8 cellular contexts compared by ENCODE assay signal in genomic region chr7:142384508-142384922, GRCh38.
A peak's percentile ranks its signal among the peaks of the same experiment; 100 is the strongest.
DNase-seq lines count a peak whose midpoint lies in the region; ATAC-seq and TF ChIP-seq lines count a peak whose summit lies in the region.

No MANE protein-coding gene starts in this region.

- no peak overlapping the region for H3K4me3 ChIP-seq in ovary

- no peaks in the 10 kb centered on the region for H3K27me3 ChIP-seq in ovary

- H3K4me3 Mint-ChIP-seq in central memory CD8-positive, alpha-beta T cell: peak overlapping the region; percentile 34

- no peak for TF ChIP-seq POLR2A in ovary (IDR thresholded peaks at IDR 0.05)

- 65 to 72% (median 70%) methylated on average over 11 of the region's 11 CpGs for WGBS in ovary, 3 donors

- no peaks in the 10 kb centered on the region for H3K9me3 ChIP-seq in ovary

- intact Hi-C loops in ovary (cut with DNase I): no loop called here

- ATAC-seq in central memory CD8-positive, alpha-beta T cell (replicated peaks; ENCODE audit: extremely low read depth, poor library complexity, severe bottlenecking): peak; percentile 68
- ATAC-seq in GM19324 (IDR thresholded peaks at IDR 0.05; ENCODE audit: low FRiP score, unreplicated experiment): no peak

- TF ChIP-seq EP300 in ovary (IDR thresholded peaks at IDR 0.05): no peak

- no peaks in the 10 kb centered on the region for H3K36me3 ChIP-seq in ovary

- no peaks in the 10 kb centered on the region for H3K36me3 Mint-ChIP-seq in central memory CD8-positive, alpha-beta T cell (ENCODE audit: insufficient read depth)

- DNase-seq in activated gamma-delta T cell treated with Interleukin-2 at 50 U/mL for 16 hours: peak; percentile 14
- DNase-seq in activated gamma-delta T cell (lab: John Stamatoyannopoulos, UW): no peak
- peak; percentile 84 for DNase-seq in SIG-M5 (lab: John Stamatoyannopoulos, UW)
- no peak for DNase-seq in central memory CD8-positive, alpha-beta T cell (ENCODE audit: low spot score in 2 of 2)
- peak in 2 of 3 donors; percentile 20 to 27 for DNase-seq in stimulated activated CD4-positive, alpha-beta T cell treated with anti-CD3 and anti-CD28 coated beads, TNF-alpha, amount 100 ng/mL, for 48 hours (ENCODE audit: low read depth in 3 of 3)
- DNase-seq in ovary: no peak
- DNase-seq in SW 1271 (lab: John Stamatoyannopoulos, UW): no peak

- no peaks in the 10 kb centered on the region for H3K27me3 Mint-ChIP-seq in central memory CD8-positive, alpha-beta T cell

- H3K4me1 Mint-ChIP-seq in central memory CD8-positive, alpha-beta T cell: peaks cover 22% of the 10 kb centered on the region

- no peak overlapping the region for H3K27ac ChIP-seq in ovary

- no peaks in the 10 kb centered on the region for H3K4me1 ChIP-seq in ovary (ENCODE audit: insufficient read depth)

- no peak for TF ChIP-seq CTCF in ovary (IDR thresholded peaks at IDR 0.05)

- H3K9me3 Mint-ChIP-seq in central memory CD8-positive, alpha-beta T cell: no peaks in the 10 kb centered on the region

- H3K27ac Mint-ChIP-seq in central memory CD8-positive, alpha-beta T cell (ENCODE audit: low read depth): peak overlapping the region; percentile 11

Comparison
In these comparisons a context has a peak if more than half of its experiments do, and no peak if none do; other contexts are left out.
1. DNase-seq: peak in activated gamma-delta T cell treated with Interleukin-2 at 50 U/mL for 16 hours (single experiment), SIG-M5 (single experiment) and stimulated activated CD4-positive, alpha-beta T cell treated with anti-CD3 and anti-CD28 coated beads, TNF-alpha, amount 100 ng/mL, for 48 hours (2 of 3); none in activated gamma-delta T cell (single experiment), central memory CD8-positive, alpha-beta T cell (0 of 2), ovary (0 of 5) and SW 1271 (0 of 2).